1 cellular context compared by ENCODE assay signal in the genomic region with DNA sequence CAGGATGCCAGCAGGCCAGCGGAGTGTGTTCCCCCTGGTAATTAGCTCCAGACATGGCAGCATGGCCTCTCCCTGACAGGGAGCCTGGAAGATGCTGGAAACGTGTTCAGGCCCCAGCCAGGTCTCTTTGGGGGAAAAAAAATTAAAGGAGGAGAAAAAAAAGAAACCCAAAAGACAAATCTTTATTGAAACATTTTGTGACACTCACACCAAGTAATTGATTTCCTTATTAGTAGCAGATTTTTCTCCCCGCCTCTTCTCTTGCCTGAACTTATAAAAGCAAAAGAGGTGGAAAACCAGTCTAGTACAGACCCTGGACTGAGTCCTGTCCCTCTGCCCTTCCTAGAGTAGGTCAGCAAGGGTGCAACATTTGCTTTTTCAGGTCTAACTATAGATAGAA.
TF ChIP-seq lines count a peak whose summit lies in the region.

No MANE protein-coding gene starts in this region.

TF ChIP-seq in K562, 482 proteins besides CTCF, POLR2A, EP300 and RAD21 (continued from another document):
- TF ChIP-seq, protein P1, sequence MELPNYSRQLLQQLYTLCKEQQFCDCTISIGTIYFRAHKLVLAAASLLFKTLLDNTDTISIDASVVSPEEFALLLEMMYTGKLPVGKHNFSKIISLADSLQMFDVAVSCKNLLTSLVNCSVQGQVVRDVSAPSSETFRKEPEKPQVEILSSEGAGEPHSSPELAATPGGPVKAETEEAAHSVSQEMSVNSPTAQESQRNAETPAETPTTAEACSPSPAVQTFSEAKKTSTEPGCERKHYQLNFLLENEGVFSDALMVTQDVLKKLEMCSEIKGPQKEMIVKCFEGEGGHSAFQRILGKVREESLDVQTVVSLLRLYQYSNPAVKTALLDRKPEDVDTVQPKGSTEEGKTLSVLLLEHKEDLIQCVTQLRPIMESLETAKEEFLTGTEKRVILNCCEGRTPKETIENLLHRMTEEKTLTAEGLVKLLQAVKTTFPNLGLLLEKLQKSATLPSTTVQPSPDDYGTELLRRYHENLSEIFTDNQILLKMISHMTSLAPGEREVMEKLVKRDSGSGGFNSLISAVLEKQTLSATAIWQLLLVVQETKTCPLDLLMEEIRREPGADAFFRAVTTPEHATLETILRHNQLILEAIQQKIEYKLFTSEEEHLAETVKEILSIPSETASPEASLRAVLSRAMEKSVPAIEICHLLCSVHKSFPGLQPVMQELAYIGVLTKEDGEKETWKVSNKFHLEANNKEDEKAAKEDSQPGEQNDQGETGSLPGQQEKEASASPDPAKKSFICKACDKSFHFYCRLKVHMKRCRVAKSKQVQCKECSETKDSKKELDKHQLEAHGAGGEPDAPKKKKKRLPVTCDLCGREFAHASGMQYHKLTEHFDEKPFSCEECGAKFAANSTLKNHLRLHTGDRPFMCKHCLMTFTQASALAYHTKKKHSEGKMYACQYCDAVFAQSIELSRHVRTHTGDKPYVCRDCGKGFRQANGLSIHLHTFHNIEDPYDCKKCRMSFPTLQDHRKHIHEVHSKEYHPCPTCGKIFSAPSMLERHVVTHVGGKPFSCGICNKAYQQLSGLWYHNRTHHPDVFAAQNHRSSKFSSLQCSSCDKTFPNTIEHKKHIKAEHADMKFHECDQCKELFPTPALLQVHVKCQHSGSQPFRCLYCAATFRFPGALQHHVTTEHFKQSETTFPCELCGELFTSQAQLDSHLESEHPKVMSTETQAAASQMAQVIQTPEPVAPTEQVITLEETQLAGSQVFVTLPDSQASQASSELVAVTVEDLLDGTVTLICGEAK (IDR thresholded peaks at IDR 0.05) = peak; percentile 83
- TF ChIP-seq, protein P1 (CRISPR knock-in tag; IDR thresholded peaks at IDR 0.05) = peak; percentile 54; the same call in 1 of the 2 replicates
- TF ChIP-seq TBP (optimal IDR thresholded peaks at IDR 0.05; ENCODE audit: low read depth, low read length) = no peak
